In the genomic region with DNA sequence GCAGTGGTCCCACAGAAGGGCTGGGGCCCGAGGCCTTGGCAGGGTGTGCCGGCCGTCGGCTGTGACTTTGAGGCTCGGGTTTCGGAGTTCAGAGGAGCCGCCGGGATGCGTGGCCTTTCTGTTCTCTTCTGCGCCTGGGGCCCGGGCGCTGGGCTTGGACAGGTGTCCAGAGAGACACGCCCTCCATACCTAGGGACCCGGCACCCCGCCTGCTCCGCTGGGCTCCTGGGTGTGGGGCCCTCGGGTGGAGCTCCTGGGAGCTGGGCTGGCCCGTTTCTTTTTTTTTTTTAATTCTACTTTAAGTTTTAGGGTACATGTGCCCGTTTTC, we compare ENCODE assay signal across 16 cellular contexts. TPM values are rescaled to one million over a fixed set of nuclear protein-coding genes. Genes with fewer than 3 reads are reported as not detected.
DNase-seq lines count a peak whose midpoint lies in the region; ATAC-seq and TF ChIP-seq lines count a peak whose summit lies in the region.
"Had no signal": no experiment of that assay in that cellular context is flagged by ENCODE, and none has a peak within 500 bp of the region (broad histone marks: within the 10 kb centered on the region; RNA-seq: fewer than 3 reads in every experiment).

No MANE protein-coding gene starts in this region.

- H3K4me3 ChIP-seq in H7 (ENCODE audit: insufficient read depth, low read depth, low read length) (no peak overlapping the region), colonic mucosa (no peak overlapping the region), transverse colon (no peak overlapping the region)
- H3K4me3 ChIP-seq: A549, GM12878 had no signal

- H3K4me1 Mint-ChIP-seq in naive B cell, result peaks cover 12 to 30% (median 23%) of the 10 kb centered on the region in 3 donors
- no peaks in the 10 kb centered on the region for H3K4me1 Mint-ChIP-seq in natural killer cell treated with Interleukin-12 subunit alpha and Interleukin-12 subunit beta and Interleukin-15 and Interleukin-18, amount 100 ng/mL, for 72 hours (ENCODE audit: low read depth in 2 of 2)

- H3K27me3 ChIP-seq in H7 (ENCODE audit: control insufficient read depth, insufficient read depth, low read length) (no peaks in the 10 kb centered on the region), colonic mucosa (no peaks in the 10 kb centered on the region), transverse colon (peaks cover 1% of the 10 kb centered on the region)

- no peak for TF ChIP-seq EP300 in transverse colon (IDR thresholded peaks at IDR 0.05; ENCODE audit: low read depth)

- H3K36me3 ChIP-seq in H7 (replicated peaks; ENCODE audit: control insufficient read depth, insufficient read depth, low read length) (peaks cover 8% of the 10 kb centered on the region), colonic mucosa (no peaks in the 10 kb centered on the region), transverse colon (no peaks in the 10 kb centered on the region)

- in situ Hi-C loops in transverse colon (cut with MboI; ENCODE audit: low pct_ligation_motif_present in 1 of 4, low pct_unique_long_range_greater_than_20kb in 1 of 4, low sequenced_read_pairs in 3 of 4), result no loop called here

- no peak for TF ChIP-seq CTCF in colonic mucosa (IDR thresholded peaks at IDR 0.05)
- no peak for TF ChIP-seq CTCF in transverse colon (IDR thresholded peaks at IDR 0.05)

- ATAC-seq in naive B cell (ENCODE audit: low read depth in 2 of 2) (no peak), GM19324 (IDR thresholded peaks at IDR 0.05; ENCODE audit: low FRiP score, unreplicated experiment) (no peak)
- no peak for ATAC-seq in natural killer cell treated with Interleukin-12 subunit alpha and Interleukin-12 subunit beta and Interleukin-15 and Interleukin-18, amount 100 ng/mL, for 72 hours
- ATAC-seq: A549, GM12878 had no signal

- H3K27me3 Mint-ChIP-seq in naive B cell, result no peaks in the 10 kb centered on the region
- H3K27me3 Mint-ChIP-seq in natural killer cell treated with Interleukin-12 subunit alpha and Interleukin-12 subunit beta and Interleukin-15 and Interleukin-18, amount 100 ng/mL, for 72 hours, result no peaks in the 10 kb centered on the region
- H3K27me3 Mint-ChIP-seq: CD4-positive, CD25-positive, alpha-beta regulatory T cell; IgD-negative memory B cell had no signal

- WGBS in transverse colon (ENCODE audit: low coverage in 1 of 2), 2 donors, result 67% methylated on average over 12 of the region's 19 CpGs; no CpG with 5 or more reads in 1 of the 2 donors

- H3K27ac Mint-ChIP-seq in naive B cell, result peak overlapping the region in 4 of 6 donors; percentile 56 to 77 (median 70)
- no peak overlapping the region for H3K27ac Mint-ChIP-seq in natural killer cell treated with Interleukin-12 subunit alpha and Interleukin-12 subunit beta and Interleukin-15 and Interleukin-18, amount 100 ng/mL, for 72 hours
- H3K27ac Mint-ChIP-seq: CD4-positive, CD25-positive, alpha-beta regulatory T cell; IgD-negative memory B cell had no signal

- no peaks in the 10 kb centered on the region for H3K36me3 Mint-ChIP-seq in naive B cell
- H3K36me3 Mint-ChIP-seq in natural killer cell treated with Interleukin-12 subunit alpha and Interleukin-12 subunit beta and Interleukin-15 and Interleukin-18, amount 100 ng/mL, for 72 hours, result no peaks in the 10 kb centered on the region
- H3K36me3 Mint-ChIP-seq: IgD-negative memory B cell had no signal

- H3K4me1 ChIP-seq in colonic mucosa (peaks cover 9% of the 10 kb centered on the region), transverse colon (peaks cover 4 to 15% (median 10%) of the 10 kb centered on the region in 4 donors)
- H3K4me1 ChIP-seq: A549 had no signal

- H3K9ac ChIP-seq in colonic mucosa (ENCODE audit: low read depth in 2 of 2, low read length in 2 of 2), result no peak overlapping the region

- DNase-seq in H7 (peak; percentile 69), colonic mucosa (peak; percentile 52), naive B cell (no peak), transverse colon (peak; percentile 38), EL (no peak), NCI-H1105 (lab: John Stamatoyannopoulos, UW) (no peak)
- no peak for DNase-seq in natural killer cell treated with Interleukin-12 subunit alpha and Interleukin-12 subunit beta and Interleukin-15 and Interleukin-18, amount 100 ng/mL, for 72 hours (ENCODE audit: low spot score)
- DNase-seq: Calu3; CD4-positive, CD25-positive, alpha-beta regulatory T cell; DMS 273 treated with DMSO at 0.1 percent for 48 hours; KG1 had no signal

- intact Hi-C loops in colonic mucosa (cut with DNase I), result no loop called here
- intact Hi-C loops in transverse colon (cut with DNase I; ENCODE audit: low total_unique reads), result no loop called here

- H3K9me3 Mint-ChIP-seq in naive B cell, result no peaks in the 10 kb centered on the region
- H3K9me3 Mint-ChIP-seq in natural killer cell treated with Interleukin-12 subunit alpha and Interleukin-12 subunit beta and Interleukin-15 and Interleukin-18, amount 100 ng/mL, for 72 hours, result no peaks in the 10 kb centered on the region
- H3K9me3 Mint-ChIP-seq: CD4-positive, CD25-positive, alpha-beta regulatory T cell; IgD-negative memory B cell had no signal

- H3K27ac ChIP-seq in colonic mucosa (no peak overlapping the region), transverse colon (peak overlapping the region in 1 of 4 donors; percentile 38)
- H3K27ac ChIP-seq: A549 had no signal

- TF ChIP-seq POLR2A in transverse colon (IDR thresholded peaks at IDR 0.05), result no peak

- H3K9me3 ChIP-seq in colonic mucosa (no peaks in the 10 kb centered on the region), transverse colon (no peaks in the 10 kb centered on the region)
- H3K9me3 ChIP-seq: A549 had no signal

- H3K4me3 Mint-ChIP-seq in naive B cell, result no peak overlapping the region
- H3K4me3 Mint-ChIP-seq in natural killer cell treated with Interleukin-12 subunit alpha and Interleukin-12 subunit beta and Interleukin-15 and Interleukin-18, amount 100 ng/mL, for 72 hours, result no peak overlapping the region
- H3K4me3 Mint-ChIP-seq: CD4-positive, CD25-positive, alpha-beta regulatory T cell; IgD-negative memory B cell had no signal

RNA-seq across cellular contexts. Expression of a gene that starts 11.3 kb away (rescaled TPM):
- 23.3 and 39.1 TPM in 2 replicates for total RNA-seq in H7 (2014; rRNA removed; shearing (Covaris generic))
- total RNA-seq in colonic mucosa, result 10 to 100 TPM; 16.0 to 34.7 TPM
- 1 to 10 TPM in 2 of 6 donors, under 1 TPM in 3, not detected in 1; 0.22 to 2.3 (median 0.37) TPM for polyA plus RNA-seq in naive B cell (ENCODE audit: low read depth in 6 of 6)
- total RNA-seq in transverse colon, result 10 to 100 TPM; 11.7 to 15.9 (median 14.2) TPM
- 10 to 100 TPM; 15.2 to 16.6 TPM for total RNA-seq in natural killer cell treated with Interleukin-12 subunit alpha and Interleukin-12 subunit beta and Interleukin-15 and Interleukin-18, amount 100 ng/mL, for 72 hours

RNA-seq across cellular contexts. Expression of a gene that starts 29.5 kb away (rescaled TPM):
- total RNA-seq in H7 (2014; rRNA removed; shearing (Covaris generic)), result 0.03 and 0.30 TPM in 2 replicates
- total RNA-seq in colonic mucosa, result 1 to 10 TPM in 1 of 2 donors, under 1 TPM in 1; 0.77 to 3.8 TPM
- polyA plus RNA-seq in naive B cell (ENCODE audit: low read depth in 6 of 6), result 1 to 10 TPM in 2 of 6 donors, under 1 TPM in 3, not detected in 1; 0.22 to 4.3 (median 0.77) TPM
- 1 to 10 TPM; 1.7 to 4.1 (median 2.8) TPM for total RNA-seq in transverse colon
- total RNA-seq in natural killer cell treated with Interleukin-12 subunit alpha and Interleukin-12 subunit beta and Interleukin-15 and Interleukin-18, amount 100 ng/mL, for 72 hours, result under 1 TPM in 1 of 2 donors, not detected in 1; 0.88 TPM
- polyA plus RNA-seq: BJ had no signal

RNA-seq across cellular contexts. Expression of a gene that starts 35.9 kb away (rescaled TPM):
- 4.6 TPM in 2 replicates for total RNA-seq in H7 (2014; rRNA removed; shearing (Covaris generic))
- total RNA-seq in colonic mucosa, result 10 to 100 TPM; 18.8 to 22.4 TPM
- 1 to 10 TPM; 2.2 to 8.3 (median 3.3) TPM for polyA plus RNA-seq in naive B cell (ENCODE audit: low read depth in 6 of 6)
- 10 to 100 TPM; 25.9 to 78.6 (median 40.4) TPM for total RNA-seq in transverse colon
- 10 to 100 TPM; 15.7 to 17.5 TPM for total RNA-seq in natural killer cell treated with Interleukin-12 subunit alpha and Interleukin-12 subunit beta and Interleukin-15 and Interleukin-18, amount 100 ng/mL, for 72 hours

RNA-seq across cellular contexts. Expression of a gene that starts 49.3 kb away (rescaled TPM):
- total RNA-seq in H7 (2014; rRNA removed; shearing (Covaris generic)), result 19.4 and 26.7 TPM in 2 replicates
- total RNA-seq in colonic mucosa, result 10 to 100 TPM; 39.4 to 68.2 TPM
- 10 to 100 TPM in 1 of 6 donors, 1 to 10 TPM in 5; 1.6 to 11.9 (median 4.1) TPM for polyA plus RNA-seq in naive B cell (ENCODE audit: low read depth in 6 of 6)
- 100 to 1,000 TPM in 2 of 4 donors, 10 to 100 TPM in 2; 51.8 to 147 (median 86.0) TPM for total RNA-seq in transverse colon
- 10 to 100 TPM; 15.4 to 19.6 TPM for total RNA-seq in natural killer cell treated with Interleukin-12 subunit alpha and Interleukin-12 subunit beta and Interleukin-15 and Interleukin-18, amount 100 ng/mL, for 72 hours

Comparison
In these comparisons a context has a peak if more than half of its experiments do, and no peak if none do; other contexts are left out.
1. DNase-seq: peak in H7 (single experiment), colonic mucosa (single experiment) and transverse colon (single experiment); none in naive B cell (single experiment), EL (single experiment), NCI-H1105 (single experiment) and natural killer cell treated with Interleukin-12 subunit alpha and Interleukin-12 subunit beta and Interleukin-15 and Interleukin-18, amount 100 ng/mL, for 72 hours (single experiment).
2. H3K27ac Mint-ChIP-seq: peak in naive B cell (4 of 6); none in natural killer cell treated with Interleukin-12 subunit alpha and Interleukin-12 subunit beta and Interleukin-15 and Interleukin-18, amount 100 ng/mL, for 72 hours (0 of 2).